Comparison of ENCODE assay signal across 32 cellular contexts in genomic region chr1:219761208-219761860, GRCh38.
"Had no signal": no experiment of that assay in that cellular context is flagged by ENCODE, and none has a peak within 500 bp of the region (broad histone marks: within the 10 kb centered on the region; RNA-seq: fewer than 3 reads in every experiment).

No MANE protein-coding gene starts in this region.

- ATAC-seq: activated CD8-positive, alpha-beta T cell treated with anti-CD3 and anti-CD28 coated beads for 36 hours; activated naive CD4-positive, alpha-beta T cell treated with anti-CD3 and anti-CD28 coated beads, Interleukin-2, amount 50 U/mL, for 72 hours; activated T-cell treated with anti-CD3 and anti-CD28 coated beads, Interleukin-2, amount 50 U/mL, for 4 hours; activated T-cell treated with anti-CD3 and anti-CD28 coated beads, Interleukin-2, amount 50 U/mL, for 72 hours; activated T-helper 17 cell treated with anti-CD3 and anti-CD28 coated beads, Interleukin-2, amount 50 U/mL, for 72 hours; body of pancreas had no signal

- H3K27ac ChIP-seq: adrenal gland, body of pancreas, brain microvascular endothelial cell, breast epithelium, VCaP had no signal

- H3K9me3 ChIP-seq: adrenal gland, body of pancreas, breast epithelium had no signal

- H3K27me3 ChIP-seq: adrenal gland, body of pancreas, brain microvascular endothelial cell, breast epithelium had no signal

- H3K36me3 ChIP-seq: adrenal gland, brain microvascular endothelial cell, breast epithelium had no signal

- H3K4me3 ChIP-seq: adrenal gland, body of pancreas, breast epithelium had no signal

- H3K4me1 ChIP-seq: adrenal gland, body of pancreas, breast epithelium had no signal

- DNase-seq: activated B cell treated with CpG ODN at 0.5 μM for 24 hours; activated CD4-positive, alpha-beta memory T cell treated with anti-CD3 and anti-CD28 coated beads for 36 hours; activated CD4-positive, alpha-beta T cell treated with anti-CD3 and anti-CD28 coated beads for 4 hours; activated CD4-positive, alpha-beta T cell treated with anti-CD3 and anti-CD28 coated beads, Interleukin-2, amount 10 ng/mL, durations not matched to agents 24 days and 14 days; activated CD4-positive, alpha-beta T cell treated with anti-CD3 and anti-CD28 coated beads, Interleukin-2, amount 50 U/mL, for 1 hour; activated CD4-positive, alpha-beta T cell treated with anti-CD3 and anti-CD28 coated beads, Interleukin-2, amount 50 U/mL, for 4 hours; activated CD4-positive, CD25-positive, alpha-beta regulatory T cell treated with anti-CD3 and anti-CD28 coated beads, Interleukin-2, amount 50 U/mL, for 72 hours; activated CD8-positive, alpha-beta memory T cell treated with anti-CD3 and anti-CD28 coated beads, Interleukin-2, amount 50 U/mL, for 4 hours; activated CD8-positive, alpha-beta T cell treated with anti-CD3 and anti-CD28 coated beads for 36 hours; activated effector memory CD4-positive, alpha-beta T cell treated with anti-CD3 and anti-CD28 coated beads, Interleukin-2, amount 50 U/mL, for 16 hours; activated gamma-delta T cell treated with Interleukin-2 at 50 U/mL for 16 hours; activated naive CD4-positive, alpha-beta T cell; activated naive CD4-positive, alpha-beta T cell treated with anti-CD3 and anti-CD28 coated beads for 36 hours; activated naive CD4-positive, alpha-beta T cell treated with anti-CD3 and anti-CD28 coated beads, Interleukin-2, amount 50 U/mL, for 16 hours; activated naive CD8-positive, alpha-beta T cell treated with anti-CD3 and anti-CD28 coated beads for 36 hours; activated T-cell treated with anti-CD3 and anti-CD28 coated beads for 4 hours; activated T-cell treated with anti-CD3 and anti-CD28 coated beads, Interleukin-2, amount 50 U/mL, for 1 hour; activated T-cell treated with anti-CD3 and anti-CD28 coated beads, Interleukin-2, amount 50 U/mL, for 4 hours; activated T-cell treated with anti-CD3 and anti-CD28 coated beads, Interleukin-2, amount 50 U/mL, for 72 hours; adrenal gland; amniotic stem cell; aorta; body of pancreas; brain microvascular endothelial cell; central memory CD4-positive, alpha-beta T cell; T-helper 1 cell; T-helper 2 cell; T-helper 9 cell had no signal
